In genomic region chr9:110897899-110898298, GRCh38 we compare ENCODE assay signal across 20 cellular contexts.
DNase-seq lines count a peak whose midpoint lies in the region; ATAC-seq and TF ChIP-seq lines count a peak whose summit lies in the region.
"Had no signal": no experiment of that assay in that cellular context is flagged by ENCODE, and none has a peak within 500 bp of the region (broad histone marks: within the 10 kb centered on the region; RNA-seq: fewer than 3 reads in every experiment).

No MANE protein-coding gene starts in this region.

- H3K9me3 Mint-ChIP-seq in HFFc6 (peaks cover 21% of the 10 kb centered on the region), chondrocyte (ENCODE audit: low read depth) (peaks cover 5% of the 10 kb centered on the region), GM23338 (peaks cover 21% of the 10 kb centered on the region)
- peaks cover 9% of the 10 kb centered on the region for H3K9me3 Mint-ChIP-seq in activated CD4-positive, alpha-beta T cell treated with anti-CD3 and anti-CD28 coated beads for 36 hours (ENCODE audit: low read depth)

- H3K36me3 ChIP-seq in tibial artery (no peaks in the 10 kb centered on the region), esophagus squamous epithelium (no peaks in the 10 kb centered on the region), GM23338 (ENCODE audit: insufficient read depth) (no peaks in the 10 kb centered on the region)

- H3K27ac ChIP-seq in tibial artery = peak overlapping the region; percentile 68 to 79
- H3K27ac ChIP-seq in esophagus squamous epithelium = peak overlapping the region in 1 of 4 donors; percentile 3
- no peak overlapping the region for H3K27ac ChIP-seq in GM23338 (ENCODE audit: low read depth)
- H3K27ac ChIP-seq: epithelial cell of prostate had no signal

- CTCF ChIA-PET in activated CD4-positive, alpha-beta T cell treated with anti-CD3 and anti-CD28 coated beads for 36 hours (lab: Charles Lee) = no interaction called here

- H3K4me1 Mint-ChIP-seq in HFFc6 (ENCODE audit: low read depth) (peaks cover 64% of the 10 kb centered on the region), chondrocyte (ENCODE audit: low read depth) (peaks cover 58% of the 10 kb centered on the region), GM23338 (no peaks in the 10 kb centered on the region)
- H3K4me1 Mint-ChIP-seq in activated CD4-positive, alpha-beta T cell treated with anti-CD3 and anti-CD28 coated beads for 36 hours = no peaks in the 10 kb centered on the region
- H3K4me1 Mint-ChIP-seq: central memory CD8-positive, alpha-beta T cell; stimulated activated effector memory CD8-positive, alpha-beta T cell treated with anti-CD3 and anti-CD28 coated beads, Interleukin-12 subunit alpha, Interleukin-12 subunit beta, amount 100 ng/mL, for 72 hours had no signal

- H3K4me3 Mint-ChIP-seq in HFFc6 (peak overlapping the region; percentile 60; the same call in 1 of the 2 replicates), chondrocyte (ENCODE audit: unreplicated experiment) (no peak overlapping the region), GM23338 (no peak overlapping the region)
- H3K4me3 Mint-ChIP-seq in activated CD4-positive, alpha-beta T cell treated with anti-CD3 and anti-CD28 coated beads for 36 hours = no peak overlapping the region
- H3K4me3 Mint-ChIP-seq: activated CD8-positive, alpha-beta T cell treated with anti-CD3 and anti-CD28 coated beads for 36 hours; central memory CD8-positive, alpha-beta T cell; nephron progenitor cell; stimulated activated effector memory CD8-positive, alpha-beta T cell treated with anti-CD3 and anti-CD28 coated beads, Interleukin-12 subunit alpha, Interleukin-12 subunit beta, amount 100 ng/mL, for 72 hours had no signal

- no peaks in the 10 kb centered on the region for H3K27me3 ChIP-seq in tibial artery
- no peaks in the 10 kb centered on the region for H3K27me3 ChIP-seq in esophagus squamous epithelium
- no peaks in the 10 kb centered on the region for H3K27me3 ChIP-seq in GM23338 (ENCODE audit: insufficient read depth)

- peaks cover 0 to 83% (median 30%) of the 10 kb centered on the region in 4 donors for H3K4me1 ChIP-seq in tibial artery
- H3K4me1 ChIP-seq in esophagus squamous epithelium = peaks cover 0 to 10% (median 0%) of the 10 kb centered on the region in 3 donors
- H3K4me1 ChIP-seq in GM23338 (ENCODE audit: insufficient read depth) = no peaks in the 10 kb centered on the region

- H3F3A ChIP-seq in GM23338 (replicated peaks; ENCODE audit: low read depth) = no peaks in the 10 kb centered on the region

- no peak overlapping the region for H3K4me3 ChIP-seq in tibial artery
- no peak overlapping the region for H3K4me3 ChIP-seq in esophagus squamous epithelium
- H3K4me3 ChIP-seq in GM23338 = no peak overlapping the region

- H3K4me2 ChIP-seq in GM23338 = no peak overlapping the region

- no peak for TF ChIP-seq CTCF in HFFc6 (IDR thresholded peaks at IDR 0.05)
- no peak for TF ChIP-seq CTCF in chondrocyte (IDR thresholded peaks at IDR 0.05)
- TF ChIP-seq CTCF in tibial artery (IDR thresholded peaks at IDR 0.05) = no peak
- no peak for TF ChIP-seq CTCF in esophagus squamous epithelium (IDR thresholded peaks at IDR 0.05)
- TF ChIP-seq CTCF in GM23338 (conservative IDR thresholded peaks at IDR 0.05; ENCODE audit: low read depth in 2 of 2) = no peak

- DNase-seq in HFFc6 = peak; percentile 63
- no peak for DNase-seq in chondrocyte (ENCODE audit: low spot score)
- peak; percentile 24 for DNase-seq in hepatic stellate cell (ENCODE audit: low spot score)
- no peak for DNase-seq in tibial artery
- DNase-seq in activated CD4-positive, alpha-beta T cell treated with anti-CD3 and anti-CD28 coated beads for 36 hours = no peak
- DNase-seq in esophagus squamous epithelium (lab: John Stamatoyannopoulos, UW) = no peak
- no peak for DNase-seq in GM23338 (ENCODE audit: low spot score)
- DNase-seq: activated CD8-positive, alpha-beta T cell treated with anti-CD3 and anti-CD28 coated beads for 36 hours; AML-193; amniotic stem cell; DMS79; glutamatergic neuron; NCI-H187; nephron progenitor cell; posterior cingulate gyrus; SHP77 treated with DMSO at 0.1 percent for 48 hours had no signal

- H3K9me2 ChIP-seq in GM23338 (ENCODE audit: insufficient read depth) = no peaks in the 10 kb centered on the region

- H3K27me3 Mint-ChIP-seq in HFFc6 (ENCODE audit: insufficient read depth) = peaks cover 2% of the 10 kb centered on the region
- H3K27me3 Mint-ChIP-seq in chondrocyte (ENCODE audit: low read depth) = no peaks in the 10 kb centered on the region
- peaks cover 5% of the 10 kb centered on the region for H3K27me3 Mint-ChIP-seq in activated CD4-positive, alpha-beta T cell treated with anti-CD3 and anti-CD28 coated beads for 36 hours
- peaks cover 4% of the 10 kb centered on the region for H3K27me3 Mint-ChIP-seq in GM23338 (ENCODE audit: insufficient read depth, low read depth, poor library complexity)
- H3K27me3 Mint-ChIP-seq: activated CD8-positive, alpha-beta T cell treated with anti-CD3 and anti-CD28 coated beads for 36 hours; central memory CD8-positive, alpha-beta T cell had no signal

- no peak for ATAC-seq in activated CD4-positive, alpha-beta T cell treated with anti-CD3 and anti-CD28 coated beads for 36 hours
- ATAC-seq in GM23338 (no peak), GM18868 (IDR thresholded peaks at IDR 0.05; ENCODE audit: unreplicated experiment) (no peak)
- ATAC-seq: activated CD8-positive, alpha-beta T cell treated with anti-CD3 and anti-CD28 coated beads for 36 hours; stimulated activated effector memory CD8-positive, alpha-beta T cell treated with anti-CD3 and anti-CD28 coated beads, Interleukin-12 subunit alpha, Interleukin-12 subunit beta, amount 100 ng/mL, for 72 hours had no signal

- no peaks in the 10 kb centered on the region for H4K20me1 ChIP-seq in GM23338 (replicated peaks; ENCODE audit: insufficient read depth)

- 55 to 81% methylated on average over 1 of the region's 1 CpG for WGBS in esophagus squamous epithelium, 2 donors

- TF ChIP-seq POLR2A in esophagus squamous epithelium (IDR thresholded peaks at IDR 0.05) = no peak

- no peaks in the 10 kb centered on the region for H3K79me2 ChIP-seq in GM23338 (replicated peaks; ENCODE audit: insufficient read depth)

- intact Hi-C loops in tibial artery (cut with DNase I; ENCODE audit: low total_unique reads) (no loop called here), esophagus squamous epithelium (cut with DNase I) (no loop called here)
- intact Hi-C loops in activated CD4-positive, alpha-beta T cell treated with anti-CD3 and anti-CD28 coated beads for 36 hours (cut with DNase I, micrococcal nuclease) = no loop called here

- POLR2A ChIA-PET in activated CD4-positive, alpha-beta T cell treated with anti-CD3 and anti-CD28 coated beads for 36 hours (lab: Charles Lee) = no interaction called here

- no peak overlapping the region for H2AFZ ChIP-seq in GM23338

- H3K36me3 Mint-ChIP-seq in HFFc6 (ENCODE audit: low read depth) (peaks cover 49% of the 10 kb centered on the region), chondrocyte (ENCODE audit: low read depth) (peaks cover 7% of the 10 kb centered on the region), GM23338 (ENCODE audit: low read depth) (peaks cover 20% of the 10 kb centered on the region)
- no peaks in the 10 kb centered on the region for H3K36me3 Mint-ChIP-seq in activated CD4-positive, alpha-beta T cell treated with anti-CD3 and anti-CD28 coated beads for 36 hours (ENCODE audit: low read depth)
- H3K36me3 Mint-ChIP-seq: stimulated activated effector memory CD8-positive, alpha-beta T cell treated with anti-CD3 and anti-CD28 coated beads, Interleukin-12 subunit alpha, Interleukin-12 subunit beta, amount 100 ng/mL, for 72 hours had no signal

- H3K27ac Mint-ChIP-seq in HFFc6 = peak overlapping the region; percentile 76
- H3K27ac Mint-ChIP-seq in chondrocyte (ENCODE audit: unreplicated experiment) = peak overlapping the region; percentile 88
- H3K27ac Mint-ChIP-seq in activated CD4-positive, alpha-beta T cell treated with anti-CD3 and anti-CD28 coated beads for 36 hours = no peak overlapping the region
- H3K27ac Mint-ChIP-seq in GM23338 = no peak overlapping the region
- H3K27ac Mint-ChIP-seq: activated CD8-positive, alpha-beta T cell treated with anti-CD3 and anti-CD28 coated beads for 36 hours; nephron progenitor cell; stimulated activated effector memory CD8-positive, alpha-beta T cell treated with anti-CD3 and anti-CD28 coated beads, Interleukin-12 subunit alpha, Interleukin-12 subunit beta, amount 100 ng/mL, for 72 hours had no signal

- H3K9me3 ChIP-seq in tibial artery (no peaks in the 10 kb centered on the region), esophagus squamous epithelium (peaks cover 0 to 7% (median 5%) of the 10 kb centered on the region in 3 donors)

TF ChIP-seq in GM23338, 12 proteins besides CTCF, POLR2A, EP300 and RAD21 (continues in another document):
- TF ChIP-seq JUNB (IDR thresholded peaks at IDR 0.05; ENCODE audit: unreplicated experiment) = no peak
- TF ChIP-seq CREB1 (CRISPR knock-in tag; IDR thresholded peaks at IDR 0.05; ENCODE audit: low read depth) = no peak
- no peak for TF ChIP-seq ZNF331 (CRISPR knock-in tag; IDR thresholded peaks at IDR 0.05; ENCODE audit: low read depth)
- TF ChIP-seq NANOG (IDR thresholded peaks at IDR 0.05; ENCODE audit: borderline replicate concordance) = no peak
- no peak for TF ChIP-seq ZNF114 (CRISPR knock-in tag; IDR thresholded peaks at IDR 0.05)
- no peak for TF ChIP-seq EZH2phosphoT487 (IDR thresholded peaks at IDR 0.05; ENCODE audit: unreplicated experiment)
- TF ChIP-seq ETS1 (IDR thresholded peaks at IDR 0.05) = no peak
- TF ChIP-seq POLR2AphosphoS5 (IDR thresholded peaks at IDR 0.05; ENCODE audit: low read depth) = no peak
- no peak for TF ChIP-seq STAT1 (IDR thresholded peaks at IDR 0.05; ENCODE audit: unreplicated experiment)
- no peak for TF ChIP-seq EZH2 (IDR thresholded peaks at IDR 0.05; ENCODE audit: low read depth, unreplicated experiment)

Comparison
In these comparisons a context has a peak if more than half of its experiments do, and no peak if none do; other contexts are left out.
1. DNase-seq: peak in HFFc6 (single experiment) and hepatic stellate cell (single experiment); none in chondrocyte (single experiment), tibial artery (0 of 2), activated CD4-positive, alpha-beta T cell treated with anti-CD3 and anti-CD28 coated beads for 36 hours (single experiment), esophagus squamous epithelium (single experiment) and GM23338 (single experiment).
2. H3K27ac Mint-ChIP-seq: peak in HFFc6 (single experiment) and chondrocyte (single experiment); none in activated CD4-positive, alpha-beta T cell treated with anti-CD3 and anti-CD28 coated beads for 36 hours (single experiment) and GM23338 (single experiment).